14 cellular contexts compared by ENCODE assay signal in genomic region chr17:43531082-43531378, GRCh38. TPM values are rescaled to one million over a fixed set of nuclear protein-coding genes. Genes with fewer than 3 reads are reported as not detected.
DNase-seq lines count a peak whose midpoint lies in the region; ATAC-seq and TF ChIP-seq lines count a peak whose summit lies in the region.
"Had no signal": no experiment of that assay in that cellular context is flagged by ENCODE, and none has a peak within 500 bp of the region (broad histone marks: within the 10 kb centered on the region; RNA-seq: fewer than 3 reads in every experiment).

No MANE protein-coding gene starts in this region.

- ATAC-seq in body of pancreas: no peak
- ATAC-seq in lung (ENCODE audit: insufficient read depth, low FRiP score): no peak
- no peak for ATAC-seq in HG03457 (IDR thresholded peaks at IDR 0.05; ENCODE audit: unreplicated experiment)
- no peak for ATAC-seq in GM18909 (IDR thresholded peaks at IDR 0.05; ENCODE audit: poor library complexity, unreplicated experiment)
- ATAC-seq: activated CD8-positive, alpha-beta memory T cell treated with anti-CD3 and anti-CD28 coated beads, Interleukin-2, amount 10 ng/mL, durations not matched to agents 7 days and 5 days; activated naive CD4-positive, alpha-beta T cell treated with anti-CD3 and anti-CD28 coated beads, Interleukin-2, amount 50 U/mL, for 72 hours had no signal

- H3K4me2 ChIP-seq in skeletal muscle satellite cell (ENCODE audit: low read length): peak overlapping the region; percentile 77

- peak overlapping the region; percentile 64 to 83 (median 78) for H3K27ac ChIP-seq in body of pancreas
- peak overlapping the region; percentile 0 to 65 for H3K27ac ChIP-seq in lung (ENCODE audit: low read depth in 1 of 2, low read length in 1 of 2)
- H3K27ac ChIP-seq: colonic mucosa, VCaP had no signal

- no peaks in the 10 kb centered on the region for H3K27me3 ChIP-seq in body of pancreas
- no peaks in the 10 kb centered on the region for H3K27me3 ChIP-seq in lung (ENCODE audit: control insufficient read depth, insufficient read depth)
- no peaks in the 10 kb centered on the region for H3K27me3 ChIP-seq in skeletal muscle satellite cell (ENCODE audit: control insufficient read depth, insufficient read depth, low read length)
- H3K27me3 ChIP-seq: colonic mucosa had no signal

- peaks cover 39% of the 10 kb centered on the region for H3K4me1 ChIP-seq in body of pancreas
- peaks cover 8 to 13% of the 10 kb centered on the region in 2 donors for H3K4me1 ChIP-seq in lung (ENCODE audit: control insufficient read depth in 2 of 2, insufficient read depth in 2 of 2, low read length in 2 of 2)
- peaks cover 42% of the 10 kb centered on the region for H3K4me1 ChIP-seq in skeletal muscle satellite cell (ENCODE audit: control insufficient read depth, insufficient read depth, low read length)
- H3K4me1 ChIP-seq: colonic mucosa had no signal

- peak; percentile 31 for DNase-seq in NCI-H2171 treated with DMSO at 0.1 percent for 48 hours (lab: John Stamatoyannopoulos, UW)
- no peak for DNase-seq in NCI-H2171 (lab: John Stamatoyannopoulos, UW)
- no peak for DNase-seq in body of pancreas
- DNase-seq in lung (ENCODE audit: low spot score): no peak
- DNase-seq in GM19238 (ENCODE audit: insufficient read length, low spot score): no peak
- DNase-seq: activated CD8-positive, alpha-beta memory T cell treated with anti-CD3 and anti-CD28 coated beads, Interleukin-2, amount 10 ng/mL, durations not matched to agents 7 days and 5 days; colonic mucosa; MM.1S; NK-92 treated with Interleukin-12 subunit alpha and Interleukin-12 subunit beta, amount 100 ng/mL, for 24 hours had no signal

- no peak for TF ChIP-seq POLR2A in body of pancreas (IDR thresholded peaks at IDR 0.05)

- H3K9me3 ChIP-seq in body of pancreas (no peaks in the 10 kb centered on the region), lung (ENCODE audit: control insufficient read depth in 2 of 2, insufficient read depth in 1 of 2, low read length in 1 of 2) (no peaks in the 10 kb centered on the region), skeletal muscle satellite cell (replicated peaks; ENCODE audit: low read length) (no peaks in the 10 kb centered on the region)
- H3K9me3 ChIP-seq: colonic mucosa had no signal

- peak overlapping the region; percentile 66 for H3K9ac ChIP-seq in skeletal muscle satellite cell (ENCODE audit: low read depth, low read length)

- no peak for TF ChIP-seq CTCF in body of pancreas (IDR thresholded peaks at IDR 0.05)
- no peak for TF ChIP-seq CTCF in lung (IDR thresholded peaks at IDR 0.05; ENCODE audit: control extremely low read depth, extremely low read depth)

- H3K4me3 ChIP-seq in body of pancreas (no peak overlapping the region), lung (no peak overlapping the region), skeletal muscle satellite cell (ENCODE audit: low read length) (peak overlapping the region; percentile 26)
- H3K4me3 ChIP-seq: colonic mucosa had no signal

- intact Hi-C loops in body of pancreas (cut with DNase I): no loop called here

- 16 to 18% methylated on average over 3 of the region's 3 CpGs for WGBS in body of pancreas, 2 donors
- WGBS in lung, 2 donors: 40 to 47% methylated on average over 3 of the region's 3 CpGs

- H3K36me3 ChIP-seq in body of pancreas (replicated peaks in 1 of 2; ENCODE audit: insufficient read depth in 1 of 2, low read depth in 2 of 2): peaks cover 0 to 3% of the 10 kb centered on the region in 2 donors
- peaks cover 0 to 15% of the 10 kb centered on the region in 2 donors for H3K36me3 ChIP-seq in lung (ENCODE audit: control insufficient read depth in 2 of 2, insufficient read depth in 2 of 2, low read length in 2 of 2)
- H3K36me3 ChIP-seq in skeletal muscle satellite cell (ENCODE audit: insufficient read depth, low read length): peaks cover 7% of the 10 kb centered on the region
- H3K36me3 ChIP-seq: colonic mucosa had no signal

RNA-seq across cellular contexts. Expression of gene ETV4, which starts 15.1 kb away (rescaled TPM):
- total RNA-seq in body of pancreas (10 to 100 TPM in 1 of 2 donors, 1 to 10 TPM in 1; 6.2 to 28.7 TPM), lung (1 to 10 TPM in 1 of 2 donors, under 1 TPM in 1; 0.54 to 6.9 TPM)
- polyA plus RNA-seq in lung: 1 to 10 TPM; 2.2 to 4.3 TPM
- 9.6 and 15.9 TPM in 2 replicates for total RNA-seq in skeletal muscle satellite cell (2012; rRNA removed)

RNA-seq across cellular contexts. Expression of gene DHX8, which starts 47.3 kb away (rescaled TPM):
- 10 to 100 TPM; 12.2 to 19.4 TPM for total RNA-seq in body of pancreas
- total RNA-seq in lung: 10 to 100 TPM; 41.2 to 45.1 TPM
- 10 to 100 TPM; 24.7 to 35.3 TPM for polyA plus RNA-seq in lung
- total RNA-seq in skeletal muscle satellite cell (2012; rRNA removed): 28.4 and 29.9 TPM in 2 replicates
